36 cellular contexts compared by ENCODE assay signal in the genomic region with DNA sequence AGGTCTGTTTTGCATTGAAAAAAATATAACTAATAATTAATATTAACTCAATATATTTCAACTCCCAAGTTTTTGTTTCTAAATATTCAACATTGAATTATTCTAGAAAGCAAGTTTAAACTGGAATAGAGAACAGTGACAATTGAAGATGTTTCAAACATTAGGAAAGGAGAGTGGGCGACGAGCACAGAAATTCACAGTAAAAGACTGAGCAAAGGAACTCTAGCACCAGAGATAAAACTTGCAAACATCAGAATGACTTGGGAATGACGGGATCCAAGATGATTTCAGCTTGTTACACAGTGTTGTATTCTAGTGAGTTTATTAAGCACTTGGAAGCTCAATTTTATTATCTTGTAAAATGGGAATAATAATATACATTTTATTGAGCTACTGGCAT. TPM values are rescaled to one million over a fixed set of nuclear protein-coding genes. Genes with fewer than 3 reads are reported as not detected.
"Had no signal": no experiment of that assay in that cellular context is flagged by ENCODE, and none has a peak within 500 bp of the region (broad histone marks: within the 10 kb centered on the region; RNA-seq: fewer than 3 reads in every experiment).

No MANE protein-coding gene starts in this region.

- H3K4me3 ChIP-seq: MG63 had no signal

- H3K36me3 ChIP-seq: MG63 had no signal

- H3K27ac ChIP-seq: KMS-11 had no signal

- DNase-seq: Karpas-422, Kasumi-1, KG1, MG63, MM.1S, MV-4-11, NCI-H1048, NCI-H1092, NCI-H1092 treated with DMSO at 0.1 percent for 48 hours, NCI-H1105, NCI-H1105 treated with DMSO at 0.1 percent for 48 hours, NCI-H1417 treated with DMSO at 0.1 percent for 48 hours, NCI-H1436, NCI-H1436 treated with DMSO at 0.1 percent for 48 hours, NCI-H146, NCI-H1694, NCI-H1694 treated with DMSO at 0.1 percent for 48 hours, NCI-H187, NCI-H187 treated with DMSO at 0.1 percent for 48 hours, NCI-H1930, NCI-H2029, NCI-H2029 treated with DMSO at 0.1 percent for 48 hours, NCI-H2081, NCI-H2081 treated with DMSO at 0.1 percent for 48 hours, NCI-H2107, NCI-H2171, NCI-H2171 treated with DMSO at 0.1 percent for 48 hours, NCI-H2227 treated with DMSO at 0.1 percent for 48 hours, NCI-H226, NCI-H345, NCI-H446, NCI-H446 treated with DMSO at 0.1 percent for 48 hours, NCI-H510A, NCI-H510A treated with DMSO at 0.1 percent for 48 hours had no signal

- H3K9me3 ChIP-seq: MG63 had no signal

- H3K27me3 ChIP-seq: MG63 had no signal

RNA-seq across cellular contexts. Expression of gene CNTN5, which starts 56.6 kb away (rescaled TPM):
- total RNA-seq: MCF 10A had no signal
